In genomic region chr4:102828497-102828808, GRCh38 we compare ENCODE assay signal across 8 cellular contexts. TPM values are rescaled to one million over a fixed set of nuclear protein-coding genes. Genes with fewer than 3 reads are reported as not detected.
DNase-seq lines count a peak whose midpoint lies in the region; ATAC-seq, FAIRE-seq and TF ChIP-seq lines count a peak whose summit lies in the region.

No MANE protein-coding gene starts in this region.

- TF ChIP-seq CTCF in K562 (IDR thresholded peaks at IDR 0.05 in 2 of 3, conservative IDR thresholded peaks at IDR 0.05 in 1 of 3; ENCODE audit: insufficient read depth in 2 of 3, low read depth in 1 of 3, low read length in 3 of 3): no peak
- TF ChIP-seq CTCF in left lung (IDR thresholded peaks at IDR 0.05): no peak
- no peak for TF ChIP-seq CTCF in tibial nerve (IDR thresholded peaks at IDR 0.05)

- H3K36me3 ChIP-seq in K562 (ENCODE audit: control insufficient read depth, insufficient read depth, low read length) (peaks cover 32% of the 10 kb centered on the region), left lung (peaks cover 0 to under 1% of the 10 kb centered on the region in 2 donors), tibial nerve (no peaks in the 10 kb centered on the region)

- TSS peak; percentile 85 for BruUV-seq in K562 (replicated peaks; lab: Mats Ljungman, UMichigan)

- H3K9me3 ChIP-seq in K562 (replicated peaks; ENCODE audit: control insufficient read depth, insufficient read depth, low read depth, low read length): no peaks in the 10 kb centered on the region
- no peaks in the 10 kb centered on the region for H3K9me3 ChIP-seq in left lung
- no peaks in the 10 kb centered on the region for H3K9me3 ChIP-seq in tibial nerve

- TF ChIP-seq RAD21 in K562 (CRISPR knock-in tag; conservative IDR thresholded peaks at IDR 0.05 in 1 of 2, IDR thresholded peaks at IDR 0.05 in 1 of 2): no peak; a peak in 1 of 4 replicates

- POLR2A ChIA-PET in K562 (lab: Yijun Ruan, JAX): interaction anchor here (0.7 to 5.0 kb wide), 15 partner anchors 9 to 184 kb away, joined by 3 to 48 read pairs (median 4); partner anchors contain the start of genes CISD2 and MANBA

- TF ChIP-seq EP300 in K562 (IDR thresholded peaks at IDR 0.05; ENCODE audit: low read length): no peak
- no peak for TF ChIP-seq EP300 in tibial nerve (IDR thresholded peaks at IDR 0.05)

- H3K27me3 ChIP-seq in K562 (ENCODE audit: control insufficient read depth in 2 of 2, insufficient read depth in 2 of 2, low read length in 2 of 2): no peaks in the 10 kb centered on the region
- H3K27me3 ChIP-seq in left lung: no peaks in the 10 kb centered on the region
- H3K27me3 ChIP-seq in tibial nerve: no peaks in the 10 kb centered on the region

- peak overlapping the region; percentile 99 for H3K9ac ChIP-seq in K562 (ENCODE audit: insufficient read depth in 1 of 2, low read depth in 2 of 2, low read length in 2 of 2)

- intact Hi-C loops in K562 (cut with micrococcal nuclease) (loop anchor here (1.0 to 5.0 kb wide), 7 partner anchors 41 to 326 kb away; partner anchors contain the start of genes BDH2, MANBA, NFKB1 and SLC9B2), left lung (cut with DNase I) (no loop called here)

- H3K9me1 ChIP-seq in K562 (ENCODE audit: control insufficient read depth, insufficient read depth, low read length): no peaks in the 10 kb centered on the region

- ATAC-seq in K562 (no peak; the same call in 2 of the 3 replicates), left lung (no peak), GM18519 (IDR thresholded peaks at IDR 0.05; ENCODE audit: low FRiP score, unreplicated experiment) (no peak), HG03439 (IDR thresholded peaks at IDR 0.05; ENCODE audit: unreplicated experiment) (no peak)

- TF ChIP-seq POLR2A in K562 (conservative IDR thresholded peaks at IDR 0.05): no peak
- TF ChIP-seq POLR2A in tibial nerve (IDR thresholded peaks at IDR 0.05): no peak

- H3K27ac ChIP-seq in K562 (ENCODE audit: extremely low read depth, low read depth, low read length): peak overlapping the region; percentile 99
- peak overlapping the region; percentile 100 for H3K27ac ChIP-seq in left lung
- H3K27ac ChIP-seq in tibial nerve: peak overlapping the region; percentile 99 to 100 (median 100)

- H3K4me3 ChIP-seq in K562 (peak overlapping the region; percentile 97), left lung (peak overlapping the region; percentile 76 to 93), tibial nerve (peak overlapping the region; percentile 61 to 98 (median 79))

- H3K4me1 ChIP-seq in K562 (replicated peaks in 1 of 2; ENCODE audit: control insufficient read depth in 2 of 2, insufficient read depth in 2 of 2, low read length in 2 of 2) (peaks cover 6 to 10% of the 10 kb centered on the region in 2 experiments), left lung (peaks cover 14 to 30% of the 10 kb centered on the region in 2 donors), tibial nerve (peaks cover 0 to 23% (median 10%) of the 10 kb centered on the region in 4 donors)

- FAIRE-seq in K562 (lab: Jason Lieb, UNC): no peak

- 0% methylated on average over 4 of the region's 4 CpGs for WGBS in K562 (ENCODE audit: insufficient coverage, low coverage, missing lambda C conversion rate)
- 0% methylated on average over 4 of the region's 4 CpGs for whole genome bisulfite sequencing in tibial nerve, 2 donors

- in situ Hi-C loops in K562 (cut with MboI): no loop called here

- peaks cover 22% of the 10 kb centered on the region for H4K20me1 ChIP-seq in K562 (replicated peaks; ENCODE audit: control insufficient read depth, insufficient read depth, low read length)

- DNase-seq in NCI-H748 (lab: John Stamatoyannopoulos, UW; ENCODE audit: unreplicated experiment) (peak; percentile 30), NCI-H748 treated with DMSO at 0.1 percent for 48 hours (lab: John Stamatoyannopoulos, UW) (no peak), K562 (ENCODE audit: extremely low read depth in 1 of 4, low spot score in 3 of 4) (no peak), left lung (no peak), tibial nerve (ENCODE audit: low spot score in 2 of 2) (no peak), AML-193 (lab: John Stamatoyannopoulos, UW) (no peak)

- CTCF ChIA-PET in K562 (lab: Yijun Ruan, JAX; ENCODE audit: low intra/inter-chr PET ratio): no interaction called here

- peak overlapping the region; percentile 91 for H2AFZ ChIP-seq in K562 (ENCODE audit: low read depth, low read length)

- peaks cover 84% of the 10 kb centered on the region for H3K79me2 ChIP-seq in K562 (ENCODE audit: control insufficient read depth, insufficient read depth, low read length)

- peak overlapping the region; percentile 95 for H3K4me2 ChIP-seq in K562 (ENCODE audit: insufficient read depth, low read length)

TF ChIP-seq in K562, 482 proteins besides CTCF, POLR2A, EP300 and RAD21 (continues in another document):
- TF ChIP-seq GTF2A2 (tag; IDR thresholded peaks at IDR 0.05) (no peak), MECOM (CRISPR knock-in tag; IDR thresholded peaks at IDR 0.05) (no peak), HDAC1 (IDR thresholded peaks at IDR 0.05) (peak in 1 of 2 experiments; percentile 7; a peak in 1 of 4 replicates), ZKSCAN8 (CRISPR knock-in tag; IDR thresholded peaks at IDR 0.05) (no peak)

RNA-seq across cellular contexts. Expression of gene UBE2D3, which starts 1.1 kb away (rescaled TPM):
- total RNA-seq in K562 (2011; cell fraction: chromatin; rRNA removed; ENCODE audit: low replicate concordance): 106 and 238 TPM in 2 replicates
- 61.5 and 87.0 TPM in 2 replicates for total RNA-seq in K562 (2011; cell fraction: nucleolus; rRNA removed)
- 180 and 303 TPM in 2 replicates for total RNA-seq in K562 (2011; cell fraction: nucleoplasm; rRNA removed)
- total RNA-seq in K562 (2014; rRNA removed): 434 and 562 TPM in 2 replicates
- total RNA-seq in K562 (2014; rRNA removed; fragmentation: Illumina TruSeq; extraction: Trizol): 257 and 281 TPM in 2 replicates
- total RNA-seq in K562 (2015; rRNA removed; fragmentation: Illumina TruSeq; extraction: Trizol): 305 and 313 TPM in 2 replicates
- 276 and 281 TPM in 2 replicates for total RNA-seq in K562 (2021)
- polyA plus RNA-seq in K562 (2011; rRNA removed): 348 and 408 TPM in 2 replicates
- polyA plus RNA-seq in K562 (2011; cell fraction: cytosol; rRNA removed): 357 and 381 TPM in 2 replicates
- 305 and 318 TPM in 2 replicates for polyA plus RNA-seq in K562 (2011; cell fraction: nucleus; rRNA removed)
- 235 and 382 TPM in 2 replicates for polyA plus RNA-seq in K562 (2012)
- polyA plus RNA-seq in K562 (2014; fragmentation: Illumina TruSeq; extraction: Trizol): 447 and 618 TPM in 2 replicates
- polyA plus RNA-seq in K562 (2014; fragmentation: Nextera tagmentation; extraction: Ambion mirVana): 100 to 1,000 TPM; 191 to 202 TPM
- polyA plus RNA-seq in K562 (2014; rRNA removed): 292 and 329 TPM in 2 replicates
- polyA minus RNA-seq in K562 (2011; rRNA and poly(A)+ RNA removed): 278 and 307 TPM in 2 replicates
- polyA minus RNA-seq in K562 (2011; cell fraction: cytosol; rRNA and poly(A)+ RNA removed): 149 and 195 TPM in 2 replicates
- 123 and 159 TPM in 2 replicates for polyA minus RNA-seq in K562 (2011; cell fraction: nucleus; rRNA and poly(A)+ RNA removed)
- total RNA-seq in left lung: 100 to 1,000 TPM; 241 to 313 TPM
- total RNA-seq in tibial nerve: 100 to 1,000 TPM; 305 to 409 (median 347) TPM

RNA-seq across cellular contexts. Expression of gene CISD2, which starts 40.3 kb away (rescaled TPM):
- total RNA-seq in K562 (2011; cell fraction: chromatin; rRNA removed; ENCODE audit: low replicate concordance): 16.2 and 28.9 TPM in 2 replicates
- total RNA-seq in K562 (2011; cell fraction: nucleolus; rRNA removed): 30.3 and 34.9 TPM in 2 replicates
- total RNA-seq in K562 (2011; cell fraction: nucleoplasm; rRNA removed): 34.8 and 44.1 TPM in 2 replicates
- total RNA-seq in K562 (2014; rRNA removed): 37.8 and 53.7 TPM in 2 replicates
- 68.4 and 73.7 TPM in 2 replicates for total RNA-seq in K562 (2014; rRNA removed; fragmentation: Illumina TruSeq; extraction: Trizol)
- total RNA-seq in K562 (2015; rRNA removed; fragmentation: Illumina TruSeq; extraction: Trizol): 53.2 and 59.8 TPM in 2 replicates
- 50.2 and 55.9 TPM in 2 replicates for total RNA-seq in K562 (2021)
- 48.3 and 69.5 TPM in 2 replicates for polyA plus RNA-seq in K562 (2011; rRNA removed)
- polyA plus RNA-seq in K562 (2011; cell fraction: cytosol; rRNA removed): 22.1 and 27.2 TPM in 2 replicates
- polyA plus RNA-seq in K562 (2011; cell fraction: nucleus; rRNA removed): 15.0 and 15.3 TPM in 2 replicates
- 78.0 and 85.1 TPM in 2 replicates for polyA plus RNA-seq in K562 (2012)
- polyA plus RNA-seq in K562 (2014; fragmentation: Illumina TruSeq; extraction: Trizol): 47.1 and 53.5 TPM in 2 replicates
- 10 to 100 TPM; 87.2 to 91.4 TPM for polyA plus RNA-seq in K562 (2014; fragmentation: Nextera tagmentation; extraction: Ambion mirVana)
- polyA plus RNA-seq in K562 (2014; rRNA removed): 46.9 and 54.2 TPM in 2 replicates
- 21.6 and 27.4 TPM in 2 replicates for polyA minus RNA-seq in K562 (2011; rRNA and poly(A)+ RNA removed)
- polyA minus RNA-seq in K562 (2011; cell fraction: cytosol; rRNA and poly(A)+ RNA removed): 11.4 and 21.0 TPM in 2 replicates
- 5.1 and 8.3 TPM in 2 replicates for polyA minus RNA-seq in K562 (2011; cell fraction: nucleus; rRNA and poly(A)+ RNA removed)
- 10 to 100 TPM; 30.6 to 38.6 TPM for total RNA-seq in left lung
- total RNA-seq in tibial nerve: 10 to 100 TPM in 1 of 4 donors, 1 to 10 TPM in 3; 3.5 to 11.1 (median 7.2) TPM
